ENCODE assay signal across 8 cellular contexts in the genomic region with DNA sequence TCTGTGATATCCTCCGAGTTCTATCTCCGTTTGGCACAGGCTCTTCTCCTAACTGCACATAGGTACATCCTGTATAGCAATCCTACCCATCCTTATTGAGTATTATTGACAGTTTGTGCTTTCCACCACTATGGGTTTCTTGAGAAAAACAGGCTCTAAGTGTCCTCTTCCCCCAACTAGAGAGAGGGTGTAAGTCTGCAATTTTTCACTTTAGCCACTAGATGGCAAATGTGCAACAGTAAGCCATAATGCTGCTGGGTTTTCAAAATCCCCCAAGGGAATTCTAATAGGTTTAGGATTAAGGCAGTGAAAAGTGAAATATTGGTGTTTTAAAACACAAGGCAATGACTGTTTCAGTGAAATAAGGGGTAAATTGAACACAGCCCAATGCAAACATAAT.
DNase-seq lines count a peak whose midpoint lies in the region; ATAC-seq and TF ChIP-seq lines count a peak whose summit lies in the region.

No MANE protein-coding gene starts in this region.

- no peaks in the 10 kb centered on the region for H3K4me1 ChIP-seq in aorta (ENCODE audit: control insufficient read depth in 1 of 2, insufficient read depth in 2 of 2, low read length in 2 of 2)

- H3K27me3 Mint-ChIP-seq in activated naive CD4-positive, alpha-beta T cell treated with anti-CD3 and anti-CD28 coated beads for 36 hours (ENCODE audit: low read depth) = no peaks in the 10 kb centered on the region

- H3K36me3 ChIP-seq in SK-N-MC (ENCODE audit: insufficient read depth, low read length) (no peaks in the 10 kb centered on the region), aorta (ENCODE audit: control insufficient read depth in 1 of 2, insufficient read depth in 2 of 2, low read length in 1 of 2) (no peaks in the 10 kb centered on the region)

- peak; percentile 17 for TF ChIP-seq CTCF in GM20000 (IDR thresholded peaks at IDR 0.05; ENCODE audit: extremely low read depth, missing control alignments)
- peak; percentile 35 for TF ChIP-seq CTCF in HL-60 (IDR thresholded peaks at IDR 0.05; ENCODE audit: insufficient read depth, low read length)

- H3K27me3 ChIP-seq in HL-60 (ENCODE audit: insufficient read depth, poor library complexity, severe bottlenecking) (no peaks in the 10 kb centered on the region), aorta (ENCODE audit: control insufficient read depth in 1 of 2, insufficient read depth in 2 of 2, low read length in 1 of 2) (no peaks in the 10 kb centered on the region)

- 24 to 50% methylated on average over 2 of the region's 2 CpGs for WGBS in aorta, 2 donors

- no peaks in the 10 kb centered on the region for H3K4me1 Mint-ChIP-seq in activated naive CD4-positive, alpha-beta T cell treated with anti-CD3 and anti-CD28 coated beads for 36 hours (ENCODE audit: low read depth)

- DNase-seq in G401 (ENCODE audit: low spot score) (peak; percentile 2), GM20000 (ENCODE audit: low spot score) (peak; percentile 11), HL-60 (ENCODE audit: low read depth in 1 of 2, low spot score in 1 of 2) (no peak), SK-N-MC (ENCODE audit: low read depth, low spot score) (peak; percentile 34), iPS-NIHi7 (ENCODE audit: extremely low spot score) (peak; percentile 67), aorta (no peak)
- DNase-seq in activated naive CD4-positive, alpha-beta T cell treated with anti-CD3 and anti-CD28 coated beads for 36 hours = no peak
- no peak for DNase-seq in activated CD4-positive, alpha-beta T cell treated with anti-CD3 and anti-CD28 coated beads for 48 hours

- H3K4me3 ChIP-seq in HL-60 (replicated peaks; ENCODE audit: insufficient read depth, low read length) (no peak overlapping the region), SK-N-MC (no peak overlapping the region), aorta (ENCODE audit: low read length in 2 of 2) (no peak overlapping the region)

- in situ Hi-C loops in G401 (cut with HindIII; ENCODE audit: low sequenced_read_pairs) = no loop called here

- CTCF ChIA-PET in activated naive CD4-positive, alpha-beta T cell treated with anti-CD3 and anti-CD28 coated beads for 36 hours (lab: Charles Lee) = no interaction called here

- no peak for ATAC-seq in aorta (ENCODE audit: low FRiP score)

- H3K4me3 Mint-ChIP-seq in activated naive CD4-positive, alpha-beta T cell treated with anti-CD3 and anti-CD28 coated beads for 36 hours = no peak overlapping the region

- H3K9ac ChIP-seq in SK-N-MC (ENCODE audit: insufficient read length) = no peak overlapping the region

- H3K27ac ChIP-seq in HL-60 (replicated peaks) (no peak overlapping the region), SK-N-MC (no peak overlapping the region), aorta (ENCODE audit: low read depth in 1 of 2, low read length in 2 of 2) (no peak overlapping the region)

- H3K9me3 ChIP-seq in SK-N-MC (ENCODE audit: low read depth, low read length) = no peaks in the 10 kb centered on the region
- H3K9me3 ChIP-seq in aorta (ENCODE audit: control insufficient read depth, low read length) = no peaks in the 10 kb centered on the region

- intact Hi-C loops in activated naive CD4-positive, alpha-beta T cell treated with anti-CD3 and anti-CD28 coated beads for 36 hours (cut with micrococcal nuclease) = no loop called here
- intact Hi-C loops in aorta (cut with DNase I) = no loop called here

- H3K27ac Mint-ChIP-seq in activated naive CD4-positive, alpha-beta T cell treated with anti-CD3 and anti-CD28 coated beads for 36 hours = no peak overlapping the region

- no peaks in the 10 kb centered on the region for H3K36me3 Mint-ChIP-seq in activated naive CD4-positive, alpha-beta T cell treated with anti-CD3 and anti-CD28 coated beads for 36 hours (ENCODE audit: low read depth)

- peaks cover 1% of the 10 kb centered on the region for H3K9me3 Mint-ChIP-seq in activated naive CD4-positive, alpha-beta T cell treated with anti-CD3 and anti-CD28 coated beads for 36 hours

Comparison
In these comparisons a context has a peak if more than half of its experiments do, and no peak if none do; other contexts are left out.
1. DNase-seq: peak in G401 (single experiment), GM20000 (single experiment), SK-N-MC (single experiment) and iPS-NIHi7 (single experiment); none in HL-60 (0 of 2), activated naive CD4-positive, alpha-beta T cell treated with anti-CD3 and anti-CD28 coated beads for 36 hours (single experiment), aorta (0 of 2) and activated CD4-positive, alpha-beta T cell treated with anti-CD3 and anti-CD28 coated beads for 48 hours (single experiment).